Comparison of ENCODE assay signal across 11 cellular contexts in the genomic region with DNA sequence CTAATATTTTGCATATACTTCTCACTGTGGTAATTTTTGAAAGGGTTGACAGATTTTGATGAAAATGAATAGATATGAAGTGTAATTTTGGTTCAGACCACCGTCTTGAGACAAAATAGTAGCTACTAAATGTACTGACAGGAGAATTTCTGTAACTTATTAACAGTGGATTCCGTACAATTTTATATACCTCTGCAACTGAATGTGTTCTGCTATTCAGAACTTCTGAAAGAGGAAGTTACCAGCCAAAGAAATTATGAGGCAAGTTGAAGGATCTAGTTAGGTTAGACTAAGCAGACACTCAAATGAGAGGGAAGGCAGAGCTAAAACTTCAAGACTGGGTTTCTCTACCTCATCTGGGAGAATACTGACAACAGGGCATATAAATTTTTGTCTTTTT. TPM values are rescaled to one million over a fixed set of nuclear protein-coding genes. Genes with fewer than 3 reads are reported as not detected.
DNase-seq lines count a peak whose midpoint lies in the region; ATAC-seq lines count a peak whose summit lies in the region.
"Had no signal": no experiment of that assay in that cellular context is flagged by ENCODE, and none has a peak within 500 bp of the region (broad histone marks: within the 10 kb centered on the region; RNA-seq: fewer than 3 reads in every experiment).

No MANE protein-coding gene starts in this region.

- no peak overlapping the region for H3K9ac ChIP-seq in trophoblast cell (ENCODE audit: low read length)

- H2AFZ ChIP-seq in trophoblast cell (ENCODE audit: insufficient read depth, low read length, poor library complexity), result no peak overlapping the region

- H4K91ac ChIP-seq in trophoblast cell (ENCODE audit: low read depth, low read length), result no peak overlapping the region

- H2BK120ac ChIP-seq in trophoblast cell (ENCODE audit: insufficient read depth, low read length, poor library complexity), result no peak overlapping the region

- H3K4me1 ChIP-seq in trophoblast cell (ENCODE audit: control insufficient read depth in 1 of 2, insufficient read depth in 2 of 2, low read length in 2 of 2), result no peaks in the 10 kb centered on the region

- H3K18ac ChIP-seq in trophoblast cell (ENCODE audit: low read length), result no peak overlapping the region

- no peak overlapping the region for H4K12ac ChIP-seq in trophoblast cell (ENCODE audit: low read depth, low read length)

- whole genome bisulfite sequencing in trophoblast cell (ENCODE audit: extremely low coverage, insufficient coverage, insufficient read length), result no CpG with 5 or more reads among the region's 2 CpGs

- H3K4ac ChIP-seq in trophoblast cell (ENCODE audit: low read depth, low read length), result no peak overlapping the region

- H2AK5ac ChIP-seq in trophoblast cell (ENCODE audit: low read length), result no peak overlapping the region

- no peaks in the 10 kb centered on the region for H3K79me1 ChIP-seq in trophoblast cell (ENCODE audit: low read length)

- peak; percentile 75 for ATAC-seq in GM18867 (IDR thresholded peaks at IDR 0.05; ENCODE audit: unreplicated experiment)
- ATAC-seq in GM21576 (IDR thresholded peaks at IDR 0.05; ENCODE audit: unreplicated experiment), result peak; percentile 57
- peak; percentile 55 for ATAC-seq in HG03108 (IDR thresholded peaks at IDR 0.05; ENCODE audit: unreplicated experiment)

- no peak overlapping the region for H3K23ac ChIP-seq in trophoblast cell (ENCODE audit: low read length)

- H3K4me2 ChIP-seq in trophoblast cell (ENCODE audit: low read length), result no peak overlapping the region

- H3K27ac ChIP-seq in trophoblast cell (ENCODE audit: low read depth, low read length), result no peak overlapping the region
- H3K27ac ChIP-seq: adrenal gland, vagina had no signal

- H2BK5ac ChIP-seq in trophoblast cell (ENCODE audit: low read depth, low read length, poor library complexity), result no peak overlapping the region

- no peak overlapping the region for H4K8ac ChIP-seq in trophoblast cell (ENCODE audit: low read depth, low read length)

- H3K27me3 ChIP-seq in trophoblast cell (ENCODE audit: insufficient read depth, low read length), result no peaks in the 10 kb centered on the region
- H3K27me3 ChIP-seq: adrenal gland, vagina had no signal

- peak; percentile 44 for DNase-seq in OCI-M1 (lab: John Stamatoyannopoulos, UW)
- DNase-seq in retina, result no peak
- DNase-seq in NCI-H2196 treated with DMSO at 0.1 percent for 48 hours (lab: John Stamatoyannopoulos, UW; ENCODE audit: unreplicated experiment), result no peak
- no peak for DNase-seq in NCI-H2081 (lab: John Stamatoyannopoulos, UW)
- DNase-seq in trophoblast cell, result no peak
- DNase-seq: adrenal gland, MM.1S had no signal

- H3K4me3 ChIP-seq in trophoblast cell (ENCODE audit: low read depth, low read length), result no peak overlapping the region
- H3K4me3 ChIP-seq: adrenal gland, vagina had no signal

- H3K79me2 ChIP-seq in trophoblast cell (ENCODE audit: control insufficient read depth, insufficient read depth, low read length, poor library complexity), result no peaks in the 10 kb centered on the region

- H2BK12ac ChIP-seq in trophoblast cell (ENCODE audit: low read length), result no peak overlapping the region

- H3K14ac ChIP-seq in trophoblast cell (ENCODE audit: low read length), result no peak overlapping the region

- H3K36me3 ChIP-seq in trophoblast cell (ENCODE audit: control insufficient read depth in 1 of 2, insufficient read depth in 2 of 2, low read length in 2 of 2), result no peaks in the 10 kb centered on the region
- H3K36me3 ChIP-seq: adrenal gland, vagina had no signal

- no peaks in the 10 kb centered on the region for H3K9me3 ChIP-seq in trophoblast cell (ENCODE audit: insufficient read depth, low read depth, low read length)
- H3K9me3 ChIP-seq: adrenal gland, vagina had no signal

RNA-seq across cellular contexts. Expression of gene GAP43, which starts 29.4 kb away (rescaled TPM):
- polyA plus RNA-seq in trophoblast cell (2013), result 0.94 and 1.3 TPM in 2 replicates
